Comparison of ENCODE assay signal across 8 cellular contexts in the genomic region with DNA sequence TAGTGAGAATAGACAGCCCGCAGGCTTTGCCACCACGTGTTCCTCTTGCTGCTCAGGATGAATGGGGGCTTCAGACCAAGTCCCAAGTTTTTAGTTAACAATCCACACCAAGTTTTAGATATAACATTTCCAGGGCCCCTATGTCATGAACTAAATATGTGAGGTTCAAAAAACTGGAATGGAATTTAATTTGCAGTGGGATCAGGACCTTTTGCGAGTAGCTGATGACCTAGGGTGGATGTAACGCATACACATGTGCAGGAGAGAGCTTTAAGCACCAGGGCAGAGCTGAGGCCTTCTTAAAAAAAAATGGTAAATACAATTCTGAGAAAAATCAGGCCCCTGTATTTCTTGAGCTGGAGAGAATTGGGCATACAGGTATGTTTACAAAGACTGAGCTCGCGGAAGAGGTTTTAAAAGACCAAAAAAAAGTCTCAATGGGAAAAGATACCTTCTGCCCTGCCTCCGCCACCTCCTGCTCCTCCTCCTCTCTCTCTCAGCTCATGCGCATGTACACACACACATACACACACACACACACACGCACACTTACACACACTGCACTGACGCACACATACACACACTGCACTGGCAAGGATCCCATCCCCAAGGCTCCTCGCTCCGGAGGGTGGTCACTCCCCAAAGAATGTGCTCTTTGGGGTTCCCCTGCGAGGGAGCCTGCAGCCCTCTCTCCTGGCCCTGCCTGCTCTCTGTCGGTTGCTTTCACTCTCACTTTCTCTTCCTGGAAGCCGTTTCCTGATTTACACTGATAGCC. TPM values are rescaled to one million over a fixed set of nuclear protein-coding genes. Genes with fewer than 3 reads are reported as not detected.
A peak's percentile ranks its signal among the peaks of the same experiment; 100 is the strongest.
DNase-seq lines count a peak whose midpoint lies in the region; ATAC-seq lines count a peak whose summit lies in the region.

No MANE protein-coding gene starts in this region.

- WGBS in thymus = 8% methylated on average over 15 of the region's 15 CpGs

- peaks cover 12 to 44% (median 24%) of the 10 kb centered on the region in 7 donors for H3K4me1 Mint-ChIP-seq in naive thymus-derived CD4-positive, alpha-beta T cell

- H3K27ac ChIP-seq in naive thymus-derived CD4-positive, alpha-beta T cell (ENCODE audit: low read depth, low read length) = peak overlapping the region; percentile 77
- peak overlapping the region; percentile 85 for H3K27ac ChIP-seq in thymus (ENCODE audit: low read depth)

- H3K9me3 ChIP-seq in naive thymus-derived CD4-positive, alpha-beta T cell (ENCODE audit: control insufficient read depth in 2 of 3, low read length in 3 of 3) = no peaks in the 10 kb centered on the region
- H3K9me3 ChIP-seq in thymus (ENCODE audit: control insufficient read depth) = peaks cover 2% of the 10 kb centered on the region

- peak overlapping the region; percentile 91 to 98 (median 95) for H3K27ac Mint-ChIP-seq in naive thymus-derived CD4-positive, alpha-beta T cell

- no peaks in the 10 kb centered on the region for H3K36me3 Mint-ChIP-seq in naive thymus-derived CD4-positive, alpha-beta T cell

- no peaks in the 10 kb centered on the region for H3K9me3 Mint-ChIP-seq in naive thymus-derived CD4-positive, alpha-beta T cell

- CTCF ChIA-PET in naive thymus-derived CD4-positive, alpha-beta T cell (lab: Charles Lee) = interaction anchor here (0.7 to 3.2 kb wide), 3 partner anchors 19 to 51 kb away, joined by 3 to 20 read pairs (median 6); a partner anchor contains a TSS

- H3K4me1 ChIP-seq in naive thymus-derived CD4-positive, alpha-beta T cell (ENCODE audit: control insufficient read depth in 2 of 2, insufficient read depth in 2 of 2, low read length in 2 of 2) = peaks cover 0 to 15% of the 10 kb centered on the region in 2 donors
- peaks cover 2% of the 10 kb centered on the region for H3K4me1 ChIP-seq in thymus (ENCODE audit: control insufficient read depth, insufficient read depth, low read length)

- H3K4me3 Mint-ChIP-seq in naive thymus-derived CD4-positive, alpha-beta T cell = peak overlapping the region; percentile 87 to 99 (median 94)

- intact Hi-C loops in naive thymus-derived CD4-positive, alpha-beta T cell (cut with micrococcal nuclease) = loop anchor here (1.0 kb wide), 4 partner anchors 19 to 253 kb away; a partner anchor contains a TSS

- peak overlapping the region; percentile 70 for H3K4me3 ChIP-seq in naive thymus-derived CD4-positive, alpha-beta T cell (ENCODE audit: low read length)
- peak overlapping the region; percentile 63 for H3K4me3 ChIP-seq in thymus (ENCODE audit: low read length)

- H3K27me3 ChIP-seq in naive thymus-derived CD4-positive, alpha-beta T cell (ENCODE audit: control insufficient read depth in 2 of 2, insufficient read depth in 2 of 2, low read length in 2 of 2) = no peaks in the 10 kb centered on the region
- H3K27me3 ChIP-seq in thymus (ENCODE audit: control insufficient read depth, insufficient read depth) = no peaks in the 10 kb centered on the region

- peak; percentile 91 for ATAC-seq in HG03064 (IDR thresholded peaks at IDR 0.05; ENCODE audit: low read depth, unreplicated experiment)
- peak; percentile 84 for ATAC-seq in naive thymus-derived CD4-positive, alpha-beta T cell

- H3K36me3 ChIP-seq in naive thymus-derived CD4-positive, alpha-beta T cell (ENCODE audit: control insufficient read depth in 2 of 3, insufficient read depth in 3 of 3, low read length in 3 of 3) = no peaks in the 10 kb centered on the region
- no peaks in the 10 kb centered on the region for H3K36me3 ChIP-seq in thymus (ENCODE audit: control insufficient read depth, insufficient read depth)

- POLR2A ChIA-PET in naive thymus-derived CD4-positive, alpha-beta T cell (lab: Charles Lee) = interaction anchor here (0.6 to 5.2 kb wide), 9 partner anchors 9 to 70 kb away, joined by 3 to 76 read pairs (median 9); a partner anchor contains a TSS

- H3K27me3 Mint-ChIP-seq in naive thymus-derived CD4-positive, alpha-beta T cell = peaks cover 0 to 23% (median 0%) of the 10 kb centered on the region in 5 donors

- peak; percentile 7 to 12 for DNase-seq in activated CD4-positive, alpha-beta T cell treated with anti-CD3 and anti-CD28 coated beads for 24 hours (ENCODE audit: low read depth in 2 of 2)
- DNase-seq in activated CD4-positive, alpha-beta T cell treated with anti-CD3 and anti-CD28 coated beads for 1 hour = no peak
- peak; percentile 15 to 26 for DNase-seq in activated CD4-positive, alpha-beta T cell treated with anti-CD3 and anti-CD28 coated beads for 4 hours
- DNase-seq in epidermal melanocyte (ENCODE audit: insufficient read length, low spot score) (peak; percentile 27), NCI-H446 (lab: John Stamatoyannopoulos, UW) (no peak)
- DNase-seq in naive thymus-derived CD4-positive, alpha-beta T cell = peak in 8 of 9 donors; percentile 39 to 52 (median 49)

RNA-seq across cellular contexts. Expression of a gene that starts 48.2 kb away (rescaled TPM):
- 100 to 1,000 TPM in 3 of 5 experiments, 10 to 100 TPM in 2; 37.4 to 167 (median 124) TPM for total RNA-seq in naive thymus-derived CD4-positive, alpha-beta T cell
- 10 to 100 TPM in 1 of 2 donors, 1 to 10 TPM in 1; 8.4 to 10.7 TPM for polyA plus RNA-seq in naive thymus-derived CD4-positive, alpha-beta T cell
- polyA plus RNA-seq in thymus = 10.0 TPM

Comparison
In these comparisons a context has a peak if more than half of its experiments do, and no peak if none do; other contexts are left out.
1. DNase-seq: peak in activated CD4-positive, alpha-beta T cell treated with anti-CD3 and anti-CD28 coated beads for 24 hours (2 of 2), activated CD4-positive, alpha-beta T cell treated with anti-CD3 and anti-CD28 coated beads for 4 hours (2 of 2), epidermal melanocyte (single experiment) and naive thymus-derived CD4-positive, alpha-beta T cell (8 of 9); none in activated CD4-positive, alpha-beta T cell treated with anti-CD3 and anti-CD28 coated beads for 1 hour (single experiment) and NCI-H446 (0 of 2).